8 cellular contexts compared by ENCODE assay signal in genomic region chr1:116571215-116571919, GRCh38. TPM values are rescaled to one million over a fixed set of nuclear protein-coding genes. Genes with fewer than 3 reads are reported as not detected.
DNase-seq lines count a peak whose midpoint lies in the region; ATAC-seq and TF ChIP-seq lines count a peak whose summit lies in the region.

No MANE protein-coding gene starts in this region.

- H3K9me3 Mint-ChIP-seq in activated CD4-positive, alpha-beta T cell treated with anti-CD3 and anti-CD28 coated beads for 36 hours (ENCODE audit: low read depth), result no peaks in the 10 kb centered on the region

- peaks cover 8% of the 10 kb centered on the region for H3K27me3 Mint-ChIP-seq in activated CD4-positive, alpha-beta T cell treated with anti-CD3 and anti-CD28 coated beads for 36 hours

- TF ChIP-seq CTCF in ascending aorta (IDR thresholded peaks at IDR 0.05) (no peak), tibial artery (IDR thresholded peaks at IDR 0.05) (no peak)

- peak overlapping the region; percentile 91 for H3K4me3 Mint-ChIP-seq in activated CD4-positive, alpha-beta T cell treated with anti-CD3 and anti-CD28 coated beads for 36 hours

- H3K27ac Mint-ChIP-seq in activated CD4-positive, alpha-beta T cell treated with anti-CD3 and anti-CD28 coated beads for 36 hours, result peak overlapping the region; percentile 77

- H3K4me1 ChIP-seq in ascending aorta, result peaks cover 0 to 11% of the 10 kb centered on the region in 2 donors
- H3K4me1 ChIP-seq in tibial artery, result peaks cover 0 to 40% (median 8%) of the 10 kb centered on the region in 4 donors

- in situ Hi-C loops in ACHN (cut with HindIII; ENCODE audit: low pct_ligation_motif_present, low pct_unique_long_range_greater_than_20kb, low sequenced_read_pairs), result no loop called here

- DNase-seq in activated CD4-positive, alpha-beta T cell treated with anti-CD3 and anti-CD28 coated beads for 36 hours, result no peak
- DNase-seq in activated CD4-positive, alpha-beta T cell treated with anti-CD3 and anti-CD28 coated beads for 48 hours, result no peak
- no peak for DNase-seq in ascending aorta (ENCODE audit: low spot score in 2 of 2)
- DNase-seq in left kidney (ENCODE audit: low read depth, low spot score), result peak; percentile 54
- no peak for DNase-seq in tibial artery
- DNase-seq in activated naive CD4-positive, alpha-beta T cell treated with Interleukin-2 at 50 U/mL for 16 hours, result no peak
- no peak for DNase-seq in NCI-H2029 (lab: John Stamatoyannopoulos, UW)
- DNase-seq in ACHN, result no peak

- peaks cover 8% of the 10 kb centered on the region for H3K36me3 Mint-ChIP-seq in activated CD4-positive, alpha-beta T cell treated with anti-CD3 and anti-CD28 coated beads for 36 hours (ENCODE audit: low read depth)

- peak overlapping the region; percentile 91 to 92 for H3K4me3 ChIP-seq in ascending aorta
- H3K4me3 ChIP-seq in tibial artery, result peak overlapping the region; percentile 88 to 90

- peak overlapping the region; percentile 99 to 100 for H3K27ac ChIP-seq in ascending aorta
- H3K27ac ChIP-seq in tibial artery, result peak overlapping the region; percentile 96

- H3K4me1 Mint-ChIP-seq in activated CD4-positive, alpha-beta T cell treated with anti-CD3 and anti-CD28 coated beads for 36 hours, result peaks cover 59% of the 10 kb centered on the region

- H3K27me3 ChIP-seq in ascending aorta, result no peaks in the 10 kb centered on the region
- H3K27me3 ChIP-seq in tibial artery, result no peaks in the 10 kb centered on the region

- no peaks in the 10 kb centered on the region for H3K36me3 ChIP-seq in ascending aorta
- H3K36me3 ChIP-seq in tibial artery, result no peaks in the 10 kb centered on the region

- CTCF ChIA-PET in activated CD4-positive, alpha-beta T cell treated with anti-CD3 and anti-CD28 coated beads for 36 hours (lab: Charles Lee), result interaction anchor here (0.6 to 1.4 kb wide), 3 partner anchors 96 to 571 kb away, joined by 3 to 4 read pairs (median 4); partner anchors contain the start of gene IGSF3

- H3K9me3 ChIP-seq in ascending aorta (no peaks in the 10 kb centered on the region), tibial artery (no peaks in the 10 kb centered on the region)

- no peak for ATAC-seq in activated CD4-positive, alpha-beta T cell treated with anti-CD3 and anti-CD28 coated beads for 36 hours

- intact Hi-C loops in activated CD4-positive, alpha-beta T cell treated with anti-CD3 and anti-CD28 coated beads for 36 hours (cut with DNase I, micrococcal nuclease), result loop anchor here (1.0 to 5.0 kb wide), 10 partner anchors 56 to 796 kb away; partner anchors contain the start of gene MAN1A2 (in 1 of the 2)
- intact Hi-C loops in ascending aorta (cut with DNase I), result loop anchor here (2.0 to 10.0 kb wide), 5 partner anchors 199 to 1989 kb away; partner anchors contain the start of genes ATP1A1, BCAS2, PTGFRN and TRIM45
- intact Hi-C loops in tibial artery (cut with DNase I; ENCODE audit: low total_unique reads), result loop anchor here (5.0 kb wide), 2 partner anchors 199 to 486 kb away; partner anchors contain the start of gene ATP1A1

- POLR2A ChIA-PET in activated CD4-positive, alpha-beta T cell treated with anti-CD3 and anti-CD28 coated beads for 36 hours (lab: Charles Lee), result no interaction called here

RNA-seq across cellular contexts. Expression of gene CD58, which starts 0.5 kb away (rescaled TPM):
- 10 to 100 TPM; 12.4 to 16.0 TPM for total RNA-seq in activated CD4-positive, alpha-beta T cell treated with anti-CD3 and anti-CD28 coated beads for 36 hours
- total RNA-seq in ascending aorta, result 50.7 TPM
